Comparison of ENCODE assay signal across 11 cellular contexts in genomic region chr17:64291268-64291851, GRCh38. TPM values are rescaled to one million over a fixed set of nuclear protein-coding genes. Genes with fewer than 3 reads are reported as not detected.
DNase-seq lines count a peak whose midpoint lies in the region; ATAC-seq and TF ChIP-seq lines count a peak whose summit lies in the region.
"Had no signal": no experiment of that assay in that cellular context is flagged by ENCODE, and none has a peak within 500 bp of the region (broad histone marks: within the 10 kb centered on the region; RNA-seq: fewer than 3 reads in every experiment).

No MANE protein-coding gene starts in this region.

- DNase-seq in SKM-1 (lab: John Stamatoyannopoulos, UW; ENCODE audit: unreplicated experiment) (peak; percentile 26), SKM-1 treated with dmso at 0.1 percent for 144 hours (lab: John Stamatoyannopoulos, UW; ENCODE audit: unreplicated experiment) (no peak), NCI-H187 treated with DMSO at 0.1 percent for 48 hours (lab: John Stamatoyannopoulos, UW) (no peak), occipital lobe (lab: John Stamatoyannopoulos, UW) (no peak)
- peak; percentile 17 for DNase-seq in activated CD8-positive, alpha-beta T cell treated with anti-CD3 and anti-CD28 coated beads for 36 hours
- DNase-seq: CD4-positive, alpha-beta T cell; stimulated activated CD4-positive, alpha-beta T cell treated with anti-CD3 and anti-CD28 coated beads, Interleukin-2, amount 100 ng/mL, for 24 hours had no signal

- H3K27ac Mint-ChIP-seq in activated CD8-positive, alpha-beta T cell treated with anti-CD3 and anti-CD28 coated beads for 36 hours, result no peak overlapping the region
- H3K27ac Mint-ChIP-seq: CD4-positive, alpha-beta T cell had no signal

- POLR2A ChIA-PET in activated CD8-positive, alpha-beta T cell treated with anti-CD3 and anti-CD28 coated beads for 36 hours (lab: Charles Lee), result interaction anchor here (1.3 to 3.1 kb wide), 3 partner anchors 11 to 269 kb away, joined by 4 to 11 read pairs (median 5); no protein-coding TSS in a partner anchor

- no peaks in the 10 kb centered on the region for H3K9me3 ChIP-seq in neutrophil

- H3K4me3 Mint-ChIP-seq in activated CD8-positive, alpha-beta T cell treated with anti-CD3 and anti-CD28 coated beads for 36 hours, result no peak overlapping the region
- H3K4me3 Mint-ChIP-seq: CD4-positive, alpha-beta T cell; memory B cell had no signal

- peaks cover 2% of the 10 kb centered on the region for H3K36me3 Mint-ChIP-seq in activated CD8-positive, alpha-beta T cell treated with anti-CD3 and anti-CD28 coated beads for 36 hours (ENCODE audit: low read depth)
- H3K36me3 Mint-ChIP-seq: memory B cell had no signal

- no peaks in the 10 kb centered on the region for H3K27me3 ChIP-seq in neutrophil

- ATAC-seq in activated CD8-positive, alpha-beta T cell treated with anti-CD3 and anti-CD28 coated beads for 36 hours, result no peak
- ATAC-seq in GM19324 (IDR thresholded peaks at IDR 0.05; ENCODE audit: low FRiP score, unreplicated experiment), result no peak

- TF ChIP-seq RAD21 in Ishikawa (IDR thresholded peaks at IDR 0.05; ENCODE audit: low read depth), result peak; percentile 54

- CTCF ChIA-PET in activated CD8-positive, alpha-beta T cell treated with anti-CD3 and anti-CD28 coated beads for 36 hours (lab: Charles Lee), result interaction anchor here (0.7 to 3.5 kb wide), 34 partner anchors 9 to 301 kb away, joined by 3 to 27 read pairs (median 4); partner anchors contain the start of gene MILR1

- peak; percentile 74 for TF ChIP-seq CTCF in activated CD8-positive, alpha-beta T cell treated with anti-CD3 and anti-CD28 coated beads for 36 hours (IDR thresholded peaks at IDR 0.05)
- peak; percentile 15 for TF ChIP-seq CTCF in neutrophil (IDR thresholded peaks at IDR 0.05)

- intact Hi-C loops in activated CD8-positive, alpha-beta T cell treated with anti-CD3 and anti-CD28 coated beads for 36 hours (cut with micrococcal nuclease), result no loop called here

- no peaks in the 10 kb centered on the region for H3K36me3 ChIP-seq in neutrophil

- H3K27ac ChIP-seq in neutrophil, result no peak overlapping the region

- H3K4me1 ChIP-seq in neutrophil (ENCODE audit: control insufficient read depth in 1 of 2, insufficient read depth in 1 of 2, low read depth in 1 of 2, low read length in 1 of 2), result peaks cover 6 to 8% of the 10 kb centered on the region in 2 experiments

- no peak overlapping the region for H3K4me3 ChIP-seq in neutrophil (ENCODE audit: low read depth in 1 of 2, low read length in 1 of 2)

- no peak for TF ChIP-seq EP300 in Ishikawa (IDR thresholded peaks at IDR 0.05; ENCODE audit: borderline replicate concordance)

- H3K4me1 Mint-ChIP-seq in activated CD8-positive, alpha-beta T cell treated with anti-CD3 and anti-CD28 coated beads for 36 hours (ENCODE audit: low read depth), result no peaks in the 10 kb centered on the region

- H3K27me3 Mint-ChIP-seq in activated CD8-positive, alpha-beta T cell treated with anti-CD3 and anti-CD28 coated beads for 36 hours, result no peaks in the 10 kb centered on the region
- H3K27me3 Mint-ChIP-seq: CD4-positive, alpha-beta T cell had no signal

- peaks cover 8% of the 10 kb centered on the region for H3K9me3 Mint-ChIP-seq in activated CD8-positive, alpha-beta T cell treated with anti-CD3 and anti-CD28 coated beads for 36 hours

TF ChIP-seq in Ishikawa, 13 proteins besides CTCF, POLR2A, EP300 and RAD21:
- TF ChIP-seq TCF12 (IDR thresholded peaks at IDR 0.05; ENCODE audit: low read depth) (no peak), TAF1 (IDR thresholded peaks at IDR 0.05; ENCODE audit: low read depth) (no peak), MAX (IDR thresholded peaks at IDR 0.05) (no peak), EGR1 (IDR thresholded peaks at IDR 0.05) (no peak), YY1 (IDR thresholded peaks at IDR 0.05; ENCODE audit: low read depth) (no peak), REST (IDR thresholded peaks at IDR 0.05; ENCODE audit: low read depth) (no peak), TEAD4 (IDR thresholded peaks at IDR 0.05) (no peak), CEBPB (IDR thresholded peaks at IDR 0.05) (no peak), NFIC (IDR thresholded peaks at IDR 0.05) (no peak), CREB1 (IDR thresholded peaks at IDR 0.05; ENCODE audit: low read depth) (no peak), USF1 (IDR thresholded peaks at IDR 0.05) (no peak), FOXM1 (IDR thresholded peaks at IDR 0.05; ENCODE audit: borderline replicate concordance, low read depth) (no peak), ZBTB7A (IDR thresholded peaks at IDR 0.05; ENCODE audit: low read depth) (no peak)

RNA-seq across cellular contexts. Expression of gene TEX2, which starts 28.3 kb away (rescaled TPM):
- total RNA-seq in activated CD8-positive, alpha-beta T cell treated with anti-CD3 and anti-CD28 coated beads for 36 hours, result 10 to 100 TPM; 14.0 to 14.5 TPM
- 28.2 TPM for total RNA-seq in occipital lobe

Comparison
In these comparisons a context has a peak if more than half of its experiments do, and no peak if none do; other contexts are left out.
1. DNase-seq: peak in SKM-1 (single experiment) and activated CD8-positive, alpha-beta T cell treated with anti-CD3 and anti-CD28 coated beads for 36 hours (single experiment); none in SKM-1 treated with dmso at 0.1 percent for 144 hours (single experiment), NCI-H187 treated with DMSO at 0.1 percent for 48 hours (single experiment) and occipital lobe (single experiment).